In genomic region chr5:1465966-1466471, GRCh38 we compare ENCODE assay signal across 22 cellular contexts. TPM values are rescaled to one million over a fixed set of nuclear protein-coding genes. Genes with fewer than 3 reads are reported as not detected.
DNase-seq lines count a peak whose midpoint lies in the region; ATAC-seq and TF ChIP-seq lines count a peak whose summit lies in the region.
"Had no signal": no experiment of that assay in that cellular context is flagged by ENCODE, and none has a peak within 500 bp of the region (broad histone marks: within the 10 kb centered on the region; RNA-seq: fewer than 3 reads in every experiment).

No MANE protein-coding gene starts in this region.

- H3K4me1 ChIP-seq in H9 (ENCODE audit: insufficient read depth, low read length) (no peaks in the 10 kb centered on the region), endodermal cell (ENCODE audit: control insufficient read depth, insufficient read depth, low read length) (no peaks in the 10 kb centered on the region)

- intact Hi-C loops in posterior vena cava (cut with DNase I): no loop called here
- intact Hi-C loops in lower leg skin (cut with DNase I; ENCODE audit: low total_unique reads): no loop called here

- no peak overlapping the region for H3K14ac ChIP-seq in H9 (ENCODE audit: insufficient read depth, low read length)

- no peak overlapping the region for H3K4me3 Mint-ChIP-seq in activated T-cell treated with anti-CD3 and anti-CD28 coated beads, Interleukin-2, amount 50 U/mL, for 72 hours
- H3K4me3 Mint-ChIP-seq in H9: no peak overlapping the region
- no peak overlapping the region for H3K4me3 Mint-ChIP-seq in endodermal cell
- H3K4me3 Mint-ChIP-seq: CD4-positive, alpha-beta memory T cell had no signal

- no peak overlapping the region for H2AFZ ChIP-seq in H9 (ENCODE audit: low read length)
- H2AFZ ChIP-seq: PC-9 had no signal

- H3K9me3 Mint-ChIP-seq in activated T-cell treated with anti-CD3 and anti-CD28 coated beads, Interleukin-2, amount 50 U/mL, for 72 hours: peaks cover 7 to 11% of the 10 kb centered on the region in 2 donors
- H3K9me3 Mint-ChIP-seq in H9: peaks cover 6 to 17% of the 10 kb centered on the region in 2 experiments; a peak in 4 of 5 replicates
- peaks cover 8% of the 10 kb centered on the region for H3K9me3 Mint-ChIP-seq in endodermal cell

- H3K9ac ChIP-seq in H9 (ENCODE audit: extremely low read depth, insufficient read length, low read length) (no peak overlapping the region), endodermal cell (ENCODE audit: extremely low read depth, low read length, poor library complexity, severe bottlenecking) (no peak overlapping the region)

- no peak overlapping the region for H4K91ac ChIP-seq in H9 (ENCODE audit: insufficient read length, low read depth, low read length)

- no peak for TF ChIP-seq POLR2A in lower leg skin (IDR thresholded peaks at IDR 0.05)

- H3K27me3 Mint-ChIP-seq in activated T-cell treated with anti-CD3 and anti-CD28 coated beads, Interleukin-2, amount 50 U/mL, for 72 hours (ENCODE audit: low read depth): no peaks in the 10 kb centered on the region
- H3K27me3 Mint-ChIP-seq in H9 (ENCODE audit: low read depth) (no peaks in the 10 kb centered on the region; the same call in 1 of the 2 replicates), endodermal cell (ENCODE audit: insufficient read depth) (no peaks in the 10 kb centered on the region)
- H3K27me3 Mint-ChIP-seq: CD4-positive, alpha-beta memory T cell had no signal

- H3K18ac ChIP-seq in H9 (ENCODE audit: insufficient read length, low read depth, low read length): no peak overlapping the region

- TF ChIP-seq CTCF in H9 (conservative IDR thresholded peaks at IDR 0.05) (no peak), endodermal cell (conservative IDR thresholded peaks at IDR 0.05) (no peak), lower leg skin (IDR thresholded peaks at IDR 0.05) (no peak)

- H2BK120ac ChIP-seq in H9 (ENCODE audit: low read depth, low read length, poor library complexity, severe bottlenecking): no peak overlapping the region

- H3K36me3 ChIP-seq in endodermal cell (ENCODE audit: control insufficient read depth, insufficient read depth, low read length): peaks cover 47% of the 10 kb centered on the region

- no peak overlapping the region for H2BK20ac ChIP-seq in H9 (ENCODE audit: low read depth, low read length, poor library complexity, severe bottlenecking)

- no peaks in the 10 kb centered on the region for H4K20me1 ChIP-seq in H9 (ENCODE audit: control insufficient read depth, insufficient read depth, insufficient read length)

- no peak overlapping the region for H4K5ac ChIP-seq in H9 (ENCODE audit: insufficient read length, low read depth, low read length)

- H3K79me2 ChIP-seq in H9 (ENCODE audit: insufficient read depth, low read length): no peaks in the 10 kb centered on the region; the same call in 1 of the 2 replicates

- no peak overlapping the region for H3K56ac ChIP-seq in H9 (ENCODE audit: insufficient read length, low read depth, low read length)

- no CpG with 5 or more reads among the region's 30 CpGs for WGBS in H9 (ENCODE audit: extremely low coverage, insufficient read length, low lambda C conversion rate)
- 95 to 99% methylated on average over 25 to 30 of the region's 30 CpGs for WGBS in endodermal cell (ENCODE audit: insufficient coverage in 1 of 2, insufficient read length in 1 of 2), 2 experiments
- 95 to 97% methylated on average over 29 to 30 of the region's 30 CpGs for WGBS in lower leg skin, 2 donors

- no peak overlapping the region for H3K4ac ChIP-seq in H9 (ENCODE audit: low read depth, low read length)

- H3K4me2 ChIP-seq in H9 (ENCODE audit: insufficient read depth, insufficient read length, low read length): no peak overlapping the region
- H3K4me2 ChIP-seq: PC-9 had no signal

- H3K27ac Mint-ChIP-seq in activated T-cell treated with anti-CD3 and anti-CD28 coated beads, Interleukin-2, amount 50 U/mL, for 72 hours: no peak overlapping the region
- H3K27ac Mint-ChIP-seq in H9: peak overlapping the region in 2 of 3 experiments; percentile 18 to 89; a peak in 2 of 7 replicates
- H3K27ac Mint-ChIP-seq in endodermal cell: no peak overlapping the region

- H3K79me1 ChIP-seq in H9 (ENCODE audit: insufficient read depth, low read depth, low read length, poor library complexity, severe bottlenecking): no peaks in the 10 kb centered on the region

- no peak overlapping the region for H2AK5ac ChIP-seq in H9 (ENCODE audit: insufficient read length, low read length)

- H3K4me3 ChIP-seq in endodermal cell (ENCODE audit: low read length) (no peak overlapping the region), lower leg skin (ENCODE audit: low read depth, poor library complexity, severe bottlenecking) (no peak overlapping the region)
- H3K4me3 ChIP-seq: PC-9 had no signal

- H3K4me1 Mint-ChIP-seq in activated T-cell treated with anti-CD3 and anti-CD28 coated beads, Interleukin-2, amount 50 U/mL, for 72 hours (ENCODE audit: low read depth): no peaks in the 10 kb centered on the region
- H3K4me1 Mint-ChIP-seq in H9 (peaks cover 0 to 5% of the 10 kb centered on the region in 2 experiments; a peak in 1 of 4 replicates), endodermal cell (peaks cover 3% of the 10 kb centered on the region)
- H3K4me1 Mint-ChIP-seq: CD4-positive, alpha-beta memory T cell had no signal

- no peaks in the 10 kb centered on the region for H3K9me3 ChIP-seq in H9 (ENCODE audit: control insufficient read depth, low read depth, low read length)
- H3K9me3 ChIP-seq in endodermal cell (ENCODE audit: control insufficient read depth, low read length): peaks cover 12% of the 10 kb centered on the region

- no peaks in the 10 kb centered on the region for H3K27me3 ChIP-seq in H9 (ENCODE audit: insufficient read depth, low read length)
- no peaks in the 10 kb centered on the region for H3K27me3 ChIP-seq in endodermal cell (ENCODE audit: control insufficient read depth, insufficient read depth, low read length, poor library complexity, severe bottlenecking)

- H2BK15ac ChIP-seq in H9 (ENCODE audit: low read depth, low read length): no peak overlapping the region

- no peak overlapping the region for H3K23ac ChIP-seq in H9 (ENCODE audit: insufficient read length, low read depth, low read length)

- H3K36me3 Mint-ChIP-seq in activated T-cell treated with anti-CD3 and anti-CD28 coated beads, Interleukin-2, amount 50 U/mL, for 72 hours (ENCODE audit: insufficient read depth in 2 of 2): peaks cover 14% of the 10 kb centered on the region in 2 donors
- H3K36me3 Mint-ChIP-seq in H9 (ENCODE audit: insufficient read depth in 1 of 3, low read depth in 3 of 3) (peaks cover 59 to 92% (median 87%) of the 10 kb centered on the region in 3 experiments), endodermal cell (ENCODE audit: low read depth) (peaks cover 72% of the 10 kb centered on the region)

- H2BK12ac ChIP-seq in H9 (ENCODE audit: insufficient read length, low read depth, low read length): no peak overlapping the region

- H3K27ac ChIP-seq in H9 (ENCODE audit: insufficient read length, low read depth, low read length) (no peak overlapping the region), endodermal cell (ENCODE audit: low read depth, low read length) (no peak overlapping the region)
- H3K27ac ChIP-seq: PC-9 had no signal

- DNase-seq in activated T-cell treated with anti-CD3 and anti-CD28 coated beads, Interleukin-2, amount 50 U/mL, for 1 hour: peak; percentile 9
- no peak for DNase-seq in activated T-cell treated with anti-CD3 and anti-CD28 coated beads, Interleukin-2, amount 50 U/mL, for 72 hours
- DNase-seq in H9: no peak
- peak; percentile 34 for DNase-seq in endodermal cell
- peak; percentile 76 for DNase-seq in posterior vena cava (ENCODE audit: low spot score)
- DNase-seq in lower leg skin (ENCODE audit: low spot score in 2 of 2): no peak
- DNase-seq: 8988T; Calu3; CD4-positive, alpha-beta memory T cell; DMS53; NCI-H1092; NCI-H146; NCI-H2081 treated with DMSO at 0.1 percent for 48 hours; NCI-H510A treated with DMSO at 0.1 percent for 48 hours; NCI-H82; PC-9; SHP77 had no signal

- ATAC-seq in activated T-cell treated with anti-CD3 and anti-CD28 coated beads, Interleukin-2, amount 50 U/mL, for 72 hours (replicated peaks in 1 of 2): no peak
- ATAC-seq in HG02642 (IDR thresholded peaks at IDR 0.05; ENCODE audit: poor library complexity, unreplicated experiment) (no peak), HG02588 (IDR thresholded peaks at IDR 0.05; ENCODE audit: unreplicated experiment) (no peak)
- ATAC-seq: HCT116 had no signal

- H2BK5ac ChIP-seq in H9 (ENCODE audit: insufficient read length, low read length): no peak overlapping the region

- no peaks in the 10 kb centered on the region for H3K23me2 ChIP-seq in H9 (ENCODE audit: insufficient read length, low read depth, low read length, poor library complexity, severe bottlenecking)

- no peak overlapping the region for H3T11ph ChIP-seq in H9 (ENCODE audit: low read length)

- H4K8ac ChIP-seq in H9 (replicated peaks; ENCODE audit: insufficient read length, low read depth, low read length): no peak overlapping the region

RNA-seq across cellular contexts. Expression of gene SLC6A3, which starts 20.8 kb away (rescaled TPM):
- not detected for total RNA-seq in activated T-cell treated with anti-CD3 and anti-CD28 coated beads, Interleukin-2, amount 50 U/mL, for 72 hours
- total RNA-seq in H9 (2021): 0.50 and 0.61 TPM in 2 replicates
- under 1 TPM in 1 of 2 donors, not detected in 1; 0.18 TPM for total RNA-seq in endodermal cell
- 0.85 TPM for polyA plus RNA-seq in endodermal cell (2013, experiment 1 of 2)
- 0.66 TPM for polyA plus RNA-seq in endodermal cell (2013, experiment 2 of 2)
- under 1 TPM; 0.10 to 0.19 TPM for total RNA-seq in posterior vena cava
- not detected for total RNA-seq in lower leg skin
- total RNA-seq: Calu3; CD4-positive, alpha-beta memory T cell; MCF 10A; PC-9 had no signal
- polyA plus RNA-seq: BJ; CD4-positive, alpha-beta memory T cell had no signal

RNA-seq across cellular contexts. Expression of gene LPCAT1, which starts 57.7 kb away (rescaled TPM):
- total RNA-seq in activated T-cell treated with anti-CD3 and anti-CD28 coated beads, Interleukin-2, amount 50 U/mL, for 72 hours: 10 to 100 TPM; 31.3 to 37.7 TPM
- total RNA-seq in H9 (2021) (222 and 231 TPM in 2 replicates), endodermal cell (100 to 1,000 TPM in 1 of 2 donors, 10 to 100 TPM in 1; 78.5 to 124 TPM), posterior vena cava (10 to 100 TPM; 30.8 to 36.9 TPM), lower leg skin (10 to 100 TPM; 10.4 to 13.2 (median 12.3) TPM)
- 72.3 TPM for polyA plus RNA-seq in endodermal cell (2013, experiment 1 of 2)
- polyA plus RNA-seq in endodermal cell (2013, experiment 2 of 2): 67.4 TPM

Comparison
In these comparisons a context has a peak if more than half of its experiments do, and no peak if none do; other contexts are left out.
1. DNase-seq: peak in activated T-cell treated with anti-CD3 and anti-CD28 coated beads, Interleukin-2, amount 50 U/mL, for 1 hour (single experiment), endodermal cell (single experiment) and posterior vena cava (single experiment); none in activated T-cell treated with anti-CD3 and anti-CD28 coated beads, Interleukin-2, amount 50 U/mL, for 72 hours (0 of 2), H9 (single experiment) and lower leg skin (0 of 2).
2. H3K27ac Mint-ChIP-seq: peak in H9 (2 of 3); none in activated T-cell treated with anti-CD3 and anti-CD28 coated beads, Interleukin-2, amount 50 U/mL, for 72 hours (single experiment) and endodermal cell (single experiment).